Comparison of ENCODE assay signal across 8 cellular contexts in the genomic region with DNA sequence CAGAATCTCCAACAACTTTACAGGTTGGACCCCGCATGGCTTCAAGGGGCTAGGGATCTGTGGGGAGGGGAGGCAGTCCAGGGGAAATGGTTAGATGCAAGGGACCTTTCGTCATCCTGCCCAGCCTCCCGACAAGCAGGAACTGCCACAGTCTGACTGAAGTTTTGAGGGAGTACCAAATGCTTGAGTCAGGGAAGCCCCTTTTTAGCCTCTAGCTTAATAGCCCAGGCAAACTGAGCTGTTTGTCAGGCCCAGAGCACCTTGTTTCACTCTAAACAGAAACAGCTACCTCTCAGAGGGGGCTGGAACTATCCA. TPM values are rescaled to one million over a fixed set of nuclear protein-coding genes. Genes with fewer than 3 reads are reported as not detected.
DNase-seq lines count a peak whose midpoint lies in the region; ATAC-seq and TF ChIP-seq lines count a peak whose summit lies in the region.

No MANE protein-coding gene starts in this region.

- no peak for TF ChIP-seq EP300 in transverse colon (IDR thresholded peaks at IDR 0.05; ENCODE audit: low read depth)

- no peaks in the 10 kb centered on the region for H3K27me3 Mint-ChIP-seq in CD8-positive, alpha-beta memory T cell
- H3K27me3 Mint-ChIP-seq in activated naive CD8-positive, alpha-beta T cell treated with anti-CD3 and anti-CD28 coated beads, Interleukin-2, amount 50 U/mL, for 24 hours, result no peaks in the 10 kb centered on the region

- H3K27ac ChIP-seq in CD8-positive, alpha-beta memory T cell (ENCODE audit: low read depth, low read length), result peak overlapping the region; percentile 82
- H3K27ac ChIP-seq in KOPT-K1 (ENCODE audit: low read depth, low read length, poor library complexity, severe bottlenecking), result peak overlapping the region; percentile 71
- peak overlapping the region; percentile 92 to 94 (median 94) for H3K27ac ChIP-seq in transverse colon

- POLR2A ChIA-PET in CD8-positive, alpha-beta memory T cell (lab: Charles Lee), result interaction anchor here (0.9 kb wide), 1 partner anchor 211 kb away, joined by 3 read pairs; a partner anchor contains a TSS

- H3K9me3 Mint-ChIP-seq in CD8-positive, alpha-beta memory T cell, result no peaks in the 10 kb centered on the region
- H3K9me3 Mint-ChIP-seq in activated naive CD8-positive, alpha-beta T cell treated with anti-CD3 and anti-CD28 coated beads, Interleukin-2, amount 50 U/mL, for 24 hours, result no peaks in the 10 kb centered on the region

- no peak for TF ChIP-seq CTCF in transverse colon (IDR thresholded peaks at IDR 0.05)

- H3K4me1 Mint-ChIP-seq in CD8-positive, alpha-beta memory T cell, result peaks cover 23 to 45% (median 30%) of the 10 kb centered on the region in 3 donors
- H3K4me1 Mint-ChIP-seq in activated naive CD8-positive, alpha-beta T cell treated with anti-CD3 and anti-CD28 coated beads, Interleukin-2, amount 50 U/mL, for 24 hours, result peaks cover 26% of the 10 kb centered on the region

- 0% methylated on average over 3 of the region's 3 CpGs; no CpG with 5 or more reads in 1 of the 2 donors for WGBS in transverse colon (ENCODE audit: low coverage in 1 of 2), 2 donors

- intact Hi-C loops in transverse colon (cut with DNase I; ENCODE audit: low total_unique reads), result loop anchor here (5.0 kb wide), 1 partner anchor 284 kb away; a partner anchor contains a TSS

- peaks cover 6% of the 10 kb centered on the region for H3K36me3 ChIP-seq in CD8-positive, alpha-beta memory T cell (ENCODE audit: insufficient read depth, low read length)
- peaks cover 36% of the 10 kb centered on the region for H3K36me3 ChIP-seq in KOPT-K1 (ENCODE audit: insufficient read depth, low read length)
- H3K36me3 ChIP-seq in transverse colon, result peaks cover 0 to 3% (median 0%) of the 10 kb centered on the region in 4 donors

- H3K27me3 ChIP-seq in CD8-positive, alpha-beta memory T cell (ENCODE audit: insufficient read depth, low read length, poor library complexity, severe bottlenecking), result no peaks in the 10 kb centered on the region
- H3K27me3 ChIP-seq in transverse colon, result no peaks in the 10 kb centered on the region

- CTCF ChIA-PET in CD8-positive, alpha-beta memory T cell (lab: Charles Lee), result interaction anchor here (1.3 to 1.9 kb wide), 2 partner anchors 287 to 289 kb away, joined by 3 to 6 read pairs; no protein-coding TSS in a partner anchor

- peaks cover 0 to 28% (median 1%) of the 10 kb centered on the region in 3 donors for H3K36me3 Mint-ChIP-seq in CD8-positive, alpha-beta memory T cell
- peaks cover 7% of the 10 kb centered on the region for H3K36me3 Mint-ChIP-seq in activated naive CD8-positive, alpha-beta T cell treated with anti-CD3 and anti-CD28 coated beads, Interleukin-2, amount 50 U/mL, for 24 hours (ENCODE audit: low read depth)

- in situ Hi-C loops in transverse colon (cut with MboI; ENCODE audit: low pct_ligation_motif_present in 1 of 4, low pct_unique_long_range_greater_than_20kb in 1 of 4, low sequenced_read_pairs in 3 of 4), result loop anchor here in 1 of 4 donors (25.0 kb wide), 1 partner anchor 279 kb away; a partner anchor contains a TSS

- TF ChIP-seq POLR2A in transverse colon (IDR thresholded peaks at IDR 0.05), result no peak

- H3K4me1 ChIP-seq in CD8-positive, alpha-beta memory T cell (ENCODE audit: insufficient read depth, low read length), result peaks cover 21% of the 10 kb centered on the region
- H3K4me1 ChIP-seq in transverse colon, result peaks cover 6 to 30% (median 22%) of the 10 kb centered on the region in 4 donors

- peak overlapping the region; percentile 91 to 99 (median 96) for H3K4me3 Mint-ChIP-seq in CD8-positive, alpha-beta memory T cell
- H3K4me3 Mint-ChIP-seq in activated naive CD8-positive, alpha-beta T cell treated with anti-CD3 and anti-CD28 coated beads, Interleukin-2, amount 50 U/mL, for 24 hours, result peak overlapping the region; percentile 95

- no peaks in the 10 kb centered on the region for H3K9me3 ChIP-seq in CD8-positive, alpha-beta memory T cell (ENCODE audit: low read length)
- no peaks in the 10 kb centered on the region for H3K9me3 ChIP-seq in KOPT-K1 (ENCODE audit: insufficient read depth, low read length, poor library complexity, severe bottlenecking)
- H3K9me3 ChIP-seq in transverse colon, result no peaks in the 10 kb centered on the region

- ATAC-seq in activated naive CD8-positive, alpha-beta T cell treated with anti-CD3 and anti-CD28 coated beads, Interleukin-2, amount 50 U/mL, for 24 hours, result no peak
- ATAC-seq in GM18861 (IDR thresholded peaks at IDR 0.05; ENCODE audit: unreplicated experiment), result no peak

- peak in 4 of 5 donors; percentile 7 to 25 (median 14) for DNase-seq in CD8-positive, alpha-beta memory T cell
- no peak for DNase-seq in activated naive CD8-positive, alpha-beta T cell treated with anti-CD3 and anti-CD28 coated beads, Interleukin-2, amount 50 U/mL, for 24 hours
- DNase-seq in kidney glomerular epithelial cell (lab: John Stamatoyannopoulos, UW) (peak; percentile 17), transverse colon (no peak), NCI-H2171 treated with DMSO at 0.1 percent for 48 hours (lab: John Stamatoyannopoulos, UW) (no peak), NCI-H1092 treated with DMSO at 0.1 percent for 48 hours (lab: John Stamatoyannopoulos, UW) (no peak)

- peak overlapping the region; percentile 76 for H3K4me3 ChIP-seq in CD8-positive, alpha-beta memory T cell (ENCODE audit: low read length)
- peak overlapping the region; percentile 84 to 94 (median 88) for H3K4me3 ChIP-seq in transverse colon

- peak overlapping the region; percentile 90 to 99 (median 96) for H3K27ac Mint-ChIP-seq in CD8-positive, alpha-beta memory T cell
- H3K27ac Mint-ChIP-seq in activated naive CD8-positive, alpha-beta T cell treated with anti-CD3 and anti-CD28 coated beads, Interleukin-2, amount 50 U/mL, for 24 hours, result peak overlapping the region; percentile 92

RNA-seq across cellular contexts. Expression of a gene that starts 1.1 kb away (rescaled TPM):
- 10 to 100 TPM; 48.5 to 54.6 TPM for total RNA-seq in CD8-positive, alpha-beta memory T cell
- 43.8 TPM for polyA plus RNA-seq in CD8-positive, alpha-beta memory T cell
- total RNA-seq in transverse colon, result 100 to 1,000 TPM in 1 of 4 donors, 10 to 100 TPM in 3; 66.2 to 308 (median 72.7) TPM

RNA-seq across cellular contexts. Expression of a gene that starts 57.3 kb away (rescaled TPM):
- total RNA-seq in CD8-positive, alpha-beta memory T cell, result 10 to 100 TPM; 39.2 to 41.5 TPM
- 11.4 TPM for polyA plus RNA-seq in CD8-positive, alpha-beta memory T cell
- total RNA-seq in transverse colon, result 10 to 100 TPM; 10.8 to 24.9 (median 17.5) TPM

Comparison
In these comparisons a context has a peak if more than half of its experiments do, and no peak if none do; other contexts are left out.
1. DNase-seq: peak in CD8-positive, alpha-beta memory T cell (4 of 5) and kidney glomerular epithelial cell (single experiment); none in activated naive CD8-positive, alpha-beta T cell treated with anti-CD3 and anti-CD28 coated beads, Interleukin-2, amount 50 U/mL, for 24 hours (single experiment), transverse colon (single experiment), NCI-H2171 treated with DMSO at 0.1 percent for 48 hours (single experiment) and NCI-H1092 treated with DMSO at 0.1 percent for 48 hours (single experiment).
2. Peak in every context shown above with its lines, with median percentiles within 50 percentile points of each other: H3K27ac ChIP-seq.